In the genomic region with DNA sequence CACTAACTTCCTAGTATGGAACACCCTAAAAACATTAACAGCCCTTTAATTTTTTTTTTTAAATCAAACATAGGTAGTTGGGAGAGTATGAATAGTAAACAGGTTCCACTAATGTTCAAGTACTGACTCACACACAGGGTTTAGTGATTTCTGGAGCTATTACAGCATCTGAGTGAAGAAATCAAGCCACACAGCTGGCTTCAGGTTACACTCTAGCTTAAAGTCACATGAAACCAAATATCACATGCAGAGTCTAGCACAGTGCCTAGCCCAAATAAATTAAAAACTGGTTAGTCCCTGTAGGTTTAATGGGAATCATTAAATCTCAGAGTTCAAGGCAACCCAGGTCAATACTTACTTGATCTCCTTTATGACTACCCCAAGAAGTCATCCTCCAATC, we compare ENCODE assay signal across 1 cellular context.
TF ChIP-seq lines count a peak whose summit lies in the region.

No MANE protein-coding gene starts in this region.

TF ChIP-seq in GM23338, 12 proteins besides CTCF, POLR2A, EP300 and RAD21 (continued from another document):
- no peak for TF ChIP-seq EZH2phosphoT487 (IDR thresholded peaks at IDR 0.05; ENCODE audit: unreplicated experiment)
- TF ChIP-seq, protein P1, sequence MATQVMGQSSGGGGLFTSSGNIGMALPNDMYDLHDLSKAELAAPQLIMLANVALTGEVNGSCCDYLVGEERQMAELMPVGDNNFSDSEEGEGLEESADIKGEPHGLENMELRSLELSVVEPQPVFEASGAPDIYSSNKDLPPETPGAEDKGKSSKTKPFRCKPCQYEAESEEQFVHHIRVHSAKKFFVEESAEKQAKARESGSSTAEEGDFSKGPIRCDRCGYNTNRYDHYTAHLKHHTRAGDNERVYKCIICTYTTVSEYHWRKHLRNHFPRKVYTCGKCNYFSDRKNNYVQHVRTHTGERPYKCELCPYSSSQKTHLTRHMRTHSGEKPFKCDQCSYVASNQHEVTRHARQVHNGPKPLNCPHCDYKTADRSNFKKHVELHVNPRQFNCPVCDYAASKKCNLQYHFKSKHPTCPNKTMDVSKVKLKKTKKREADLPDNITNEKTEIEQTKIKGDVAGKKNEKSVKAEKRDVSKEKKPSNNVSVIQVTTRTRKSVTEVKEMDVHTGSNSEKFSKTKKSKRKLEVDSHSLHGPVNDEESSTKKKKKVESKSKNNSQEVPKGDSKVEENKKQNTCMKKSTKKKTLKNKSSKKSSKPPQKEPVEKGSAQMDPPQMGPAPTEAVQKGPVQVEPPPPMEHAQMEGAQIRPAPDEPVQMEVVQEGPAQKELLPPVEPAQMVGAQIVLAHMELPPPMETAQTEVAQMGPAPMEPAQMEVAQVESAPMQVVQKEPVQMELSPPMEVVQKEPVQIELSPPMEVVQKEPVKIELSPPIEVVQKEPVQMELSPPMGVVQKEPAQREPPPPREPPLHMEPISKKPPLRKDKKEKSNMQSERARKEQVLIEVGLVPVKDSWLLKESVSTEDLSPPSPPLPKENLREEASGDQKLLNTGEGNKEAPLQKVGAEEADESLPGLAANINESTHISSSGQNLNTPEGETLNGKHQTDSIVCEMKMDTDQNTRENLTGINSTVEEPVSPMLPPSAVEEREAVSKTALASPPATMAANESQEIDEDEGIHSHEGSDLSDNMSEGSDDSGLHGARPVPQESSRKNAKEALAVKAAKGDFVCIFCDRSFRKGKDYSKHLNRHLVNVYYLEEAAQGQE (IDR thresholded peaks at IDR 0.05; ENCODE audit: unreplicated experiment) = no peak
- TF ChIP-seq POLR2AphosphoS5 (IDR thresholded peaks at IDR 0.05; ENCODE audit: low read depth) = no peak
- no peak for TF ChIP-seq CREB1 (CRISPR knock-in tag; IDR thresholded peaks at IDR 0.05; ENCODE audit: low read depth)
